ENCODE assay signal across 1 cellular context in the genomic region with DNA sequence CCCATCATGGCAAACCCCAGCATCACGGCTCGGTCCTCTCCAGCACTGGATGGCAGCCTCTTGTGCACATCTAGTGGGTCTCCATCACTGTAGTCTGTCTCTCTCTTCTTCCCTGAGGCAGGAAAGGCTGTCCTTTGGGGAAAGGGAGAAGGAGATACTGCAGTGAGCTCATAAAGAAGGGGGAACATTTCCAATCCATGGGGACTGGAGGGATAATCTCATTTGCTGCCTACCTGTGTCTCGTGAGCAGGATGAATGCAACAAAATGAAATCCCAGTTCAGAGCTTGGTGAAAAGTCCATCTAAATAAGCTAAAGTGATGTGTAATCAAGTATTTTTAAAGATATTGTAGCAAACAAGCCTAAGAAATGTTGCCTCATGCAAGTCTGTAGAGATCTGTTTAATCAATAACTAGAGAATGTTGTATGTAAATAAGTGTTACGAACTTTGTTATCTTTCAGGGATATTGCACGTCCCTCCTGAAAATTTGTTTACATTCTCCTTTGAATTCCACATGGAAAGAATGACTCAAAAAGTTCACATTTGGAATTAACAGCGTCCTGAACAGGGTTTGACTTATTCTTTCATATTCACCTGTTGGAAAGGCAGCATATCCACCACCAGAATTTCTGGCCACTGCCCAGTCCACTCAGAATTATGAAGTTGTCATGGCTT.
TF ChIP-seq lines count a peak whose summit lies in the region.

A gene with protein sequence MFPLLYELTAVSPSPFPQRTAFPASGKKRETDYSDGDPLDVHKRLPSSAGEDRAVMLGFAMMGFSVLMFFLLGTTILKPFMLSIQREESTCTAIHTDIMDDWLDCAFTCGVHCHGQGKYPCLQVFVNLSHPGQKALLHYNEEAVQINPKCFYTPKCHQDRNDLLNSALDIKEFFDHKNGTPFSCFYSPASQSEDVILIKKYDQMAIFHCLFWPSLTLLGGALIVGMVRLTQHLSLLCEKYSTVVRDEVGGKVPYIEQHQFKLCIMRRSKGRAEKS (minus strand): TSS at position 312 of the 674 bp plus-strand sequence. CDS start 124 bp downstream, at position 188.

TF ChIP-seq in HepG2, 621 proteins besides CTCF, POLR2A, EP300 and RAD21 (continued from another document and continues in another):
- TF ChIP-seq, protein P1, sequence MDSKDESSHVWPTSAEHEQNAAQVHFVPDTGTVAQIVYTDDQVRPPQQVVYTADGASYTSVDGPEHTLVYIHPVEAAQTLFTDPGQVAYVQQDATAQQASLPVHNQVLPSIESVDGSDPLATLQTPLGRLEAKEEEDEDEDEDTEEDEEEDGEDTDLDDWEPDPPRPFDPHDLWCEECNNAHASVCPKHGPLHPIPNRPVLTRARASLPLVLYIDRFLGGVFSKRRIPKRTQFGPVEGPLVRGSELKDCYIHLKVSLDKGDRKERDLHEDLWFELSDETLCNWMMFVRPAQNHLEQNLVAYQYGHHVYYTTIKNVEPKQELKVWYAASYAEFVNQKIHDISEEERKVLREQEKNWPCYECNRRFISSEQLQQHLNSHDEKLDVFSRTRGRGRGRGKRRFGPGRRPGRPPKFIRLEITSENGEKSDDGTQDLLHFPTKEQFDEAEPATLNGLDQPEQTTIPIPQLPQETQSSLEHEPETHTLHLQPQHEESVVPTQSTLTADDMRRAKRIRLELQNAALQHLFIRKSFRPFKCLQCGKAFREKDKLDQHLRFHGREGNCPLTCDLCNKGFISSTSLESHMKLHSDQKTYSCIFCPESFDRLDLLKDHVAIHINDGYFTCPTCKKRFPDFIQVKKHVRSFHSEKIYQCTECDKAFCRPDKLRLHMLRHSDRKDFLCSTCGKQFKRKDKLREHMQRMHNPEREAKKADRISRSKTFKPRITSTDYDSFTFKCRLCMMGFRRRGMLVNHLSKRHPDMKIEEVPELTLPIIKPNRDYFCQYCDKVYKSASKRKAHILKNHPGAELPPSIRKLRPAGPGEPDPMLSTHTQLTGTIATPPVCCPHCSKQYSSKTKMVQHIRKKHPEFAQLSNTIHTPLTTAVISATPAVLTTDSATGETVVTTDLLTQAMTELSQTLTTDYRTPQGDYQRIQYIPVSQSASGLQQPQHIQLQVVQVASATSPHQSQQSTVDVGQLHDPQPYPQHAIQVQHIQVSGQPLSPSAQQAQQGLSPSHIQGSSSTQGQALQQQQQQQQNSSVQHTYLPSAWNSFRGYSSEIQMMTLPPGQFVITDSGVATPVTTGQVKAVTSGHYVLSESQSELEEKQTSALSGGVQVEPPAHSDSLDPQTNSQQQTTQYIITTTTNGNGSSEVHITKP (CRISPR knock-in tag; IDR thresholded peaks at IDR 0.05; ENCODE audit: low read depth): no peak
- TF ChIP-seq NFKBIZ (CRISPR knock-in tag; IDR thresholded peaks at IDR 0.05): no peak
- no peak for TF ChIP-seq GABPA (IDR thresholded peaks at IDR 0.05; ENCODE audit: low read depth, low read length)
- peak; percentile 52; the same call in 1 of the 2 replicates for TF ChIP-seq GABPA (CRISPR knock-in tag; IDR thresholded peaks at IDR 0.05; ENCODE audit: low read depth)
- no peak for TF ChIP-seq ZSCAN21 (CRISPR knock-in tag; IDR thresholded peaks at IDR 0.05; ENCODE audit: borderline replicate concordance)
- TF ChIP-seq ZNF20 (CRISPR knock-in tag; IDR thresholded peaks at IDR 0.05): no peak
- TF ChIP-seq ZSCAN22 (CRISPR knock-in tag; IDR thresholded peaks at IDR 0.05): no peak
- TF ChIP-seq IKZF1 (IDR thresholded peaks at IDR 0.05): no peak
- peak; percentile 58; the same call in 1 of the 2 replicates for TF ChIP-seq BCL6 (CRISPR knock-in tag; IDR thresholded peaks at IDR 0.05)
- peak; percentile 97 for TF ChIP-seq FOXA3 (CRISPR knock-in tag; IDR thresholded peaks at IDR 0.05)
- no peak for TF ChIP-seq PHB2 (IDR thresholded peaks at IDR 0.05; ENCODE audit: partially characterized antibody)
- TF ChIP-seq FOXC1 (CRISPR knock-in tag; IDR thresholded peaks at IDR 0.05; ENCODE audit: borderline replicate concordance): no peak
- TF ChIP-seq TSC22D2 (CRISPR knock-in tag; IDR thresholded peaks at IDR 0.05; ENCODE audit: borderline replicate concordance): no peak
- peak; percentile 57; the same call in 1 of the 2 replicates for TF ChIP-seq FOSL2 (CRISPR knock-in tag; IDR thresholded peaks at IDR 0.05)
- no peak for TF ChIP-seq SRF (IDR thresholded peaks at IDR 0.05; ENCODE audit: low read depth, low read length)
- TF ChIP-seq, protein P2, sequence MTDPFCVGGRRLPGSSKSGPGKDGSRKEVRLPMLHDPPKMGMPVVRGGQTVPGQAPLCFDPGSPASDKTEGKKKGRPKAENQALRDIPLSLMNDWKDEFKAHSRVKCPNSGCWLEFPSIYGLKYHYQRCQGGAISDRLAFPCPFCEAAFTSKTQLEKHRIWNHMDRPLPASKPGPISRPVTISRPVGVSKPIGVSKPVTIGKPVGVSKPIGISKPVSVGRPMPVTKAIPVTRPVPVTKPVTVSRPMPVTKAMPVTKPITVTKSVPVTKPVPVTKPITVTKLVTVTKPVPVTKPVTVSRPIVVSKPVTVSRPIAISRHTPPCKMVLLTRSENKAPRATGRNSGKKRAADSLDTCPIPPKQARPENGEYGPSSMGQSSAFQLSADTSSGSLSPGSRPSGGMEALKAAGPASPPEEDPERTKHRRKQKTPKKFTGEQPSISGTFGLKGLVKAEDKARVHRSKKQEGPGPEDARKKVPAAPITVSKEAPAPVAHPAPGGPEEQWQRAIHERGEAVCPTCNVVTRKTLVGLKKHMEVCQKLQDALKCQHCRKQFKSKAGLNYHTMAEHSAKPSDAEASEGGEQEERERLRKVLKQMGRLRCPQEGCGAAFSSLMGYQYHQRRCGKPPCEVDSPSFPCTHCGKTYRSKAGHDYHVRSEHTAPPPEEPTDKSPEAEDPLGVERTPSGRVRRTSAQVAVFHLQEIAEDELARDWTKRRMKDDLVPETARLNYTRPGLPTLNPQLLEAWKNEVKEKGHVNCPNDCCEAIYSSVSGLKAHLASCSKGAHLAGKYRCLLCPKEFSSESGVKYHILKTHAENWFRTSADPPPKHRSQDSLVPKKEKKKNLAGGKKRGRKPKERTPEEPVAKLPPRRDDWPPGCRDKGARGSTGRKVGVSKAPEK (CRISPR knock-in tag; IDR thresholded peaks at IDR 0.05; ENCODE audit: borderline replicate concordance): no peak
- TF ChIP-seq RAD51 (IDR thresholded peaks at IDR 0.05; ENCODE audit: borderline replicate concordance): no peak
- TF ChIP-seq, protein P3, sequence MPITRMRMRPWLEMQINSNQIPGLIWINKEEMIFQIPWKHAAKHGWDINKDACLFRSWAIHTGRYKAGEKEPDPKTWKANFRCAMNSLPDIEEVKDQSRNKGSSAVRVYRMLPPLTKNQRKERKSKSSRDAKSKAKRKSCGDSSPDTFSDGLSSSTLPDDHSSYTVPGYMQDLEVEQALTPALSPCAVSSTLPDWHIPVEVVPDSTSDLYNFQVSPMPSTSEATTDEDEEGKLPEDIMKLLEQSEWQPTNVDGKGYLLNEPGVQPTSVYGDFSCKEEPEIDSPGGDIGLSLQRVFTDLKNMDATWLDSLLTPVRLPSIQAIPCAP (CRISPR knock-in tag; IDR thresholded peaks at IDR 0.05; ENCODE audit: low read depth): no peak
- TF ChIP-seq, protein P4, sequence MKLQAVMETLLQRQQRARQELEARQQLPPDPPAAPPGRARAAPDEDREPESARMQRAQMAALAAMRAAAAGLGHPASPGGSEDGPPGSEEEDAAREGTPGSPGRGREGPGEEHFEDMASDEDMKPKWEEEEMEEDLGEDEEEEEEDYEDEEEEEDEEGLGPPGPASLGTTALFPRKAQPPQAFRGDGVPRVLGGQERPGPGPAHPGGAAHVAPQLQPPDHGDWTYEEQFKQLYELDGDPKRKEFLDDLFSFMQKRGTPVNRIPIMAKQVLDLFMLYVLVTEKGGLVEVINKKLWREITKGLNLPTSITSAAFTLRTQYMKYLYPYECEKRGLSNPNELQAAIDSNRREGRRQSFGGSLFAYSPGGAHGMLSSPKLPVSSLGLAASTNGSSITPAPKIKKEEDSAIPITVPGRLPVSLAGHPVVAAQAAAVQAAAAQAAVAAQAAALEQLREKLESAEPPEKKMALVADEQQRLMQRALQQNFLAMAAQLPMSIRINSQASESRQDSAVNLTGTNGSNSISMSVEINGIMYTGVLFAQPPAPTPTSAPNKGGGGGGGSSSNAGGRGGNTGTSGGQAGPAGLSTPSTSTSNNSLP (IDR thresholded peaks at IDR 0.05; ENCODE audit: low read depth, low read length): peak; percentile 93
- no peak for TF ChIP-seq TCF7L2 (IDR thresholded peaks at IDR 0.05; ENCODE audit: low read depth, low read length)
- peak; percentile 80 for TF ChIP-seq SAP130 (CRISPR knock-in tag; IDR thresholded peaks at IDR 0.05; ENCODE audit: low read depth)
- peak; percentile 40; the same call in 1 of the 2 replicates for TF ChIP-seq NCOR1 (IDR thresholded peaks at IDR 0.05; ENCODE audit: borderline replicate concordance, low read length)
- no peak for TF ChIP-seq U2AF1 (optimal IDR thresholded peaks at IDR 0.05; ENCODE audit: low read depth, low read length)
- TF ChIP-seq, protein P5, sequence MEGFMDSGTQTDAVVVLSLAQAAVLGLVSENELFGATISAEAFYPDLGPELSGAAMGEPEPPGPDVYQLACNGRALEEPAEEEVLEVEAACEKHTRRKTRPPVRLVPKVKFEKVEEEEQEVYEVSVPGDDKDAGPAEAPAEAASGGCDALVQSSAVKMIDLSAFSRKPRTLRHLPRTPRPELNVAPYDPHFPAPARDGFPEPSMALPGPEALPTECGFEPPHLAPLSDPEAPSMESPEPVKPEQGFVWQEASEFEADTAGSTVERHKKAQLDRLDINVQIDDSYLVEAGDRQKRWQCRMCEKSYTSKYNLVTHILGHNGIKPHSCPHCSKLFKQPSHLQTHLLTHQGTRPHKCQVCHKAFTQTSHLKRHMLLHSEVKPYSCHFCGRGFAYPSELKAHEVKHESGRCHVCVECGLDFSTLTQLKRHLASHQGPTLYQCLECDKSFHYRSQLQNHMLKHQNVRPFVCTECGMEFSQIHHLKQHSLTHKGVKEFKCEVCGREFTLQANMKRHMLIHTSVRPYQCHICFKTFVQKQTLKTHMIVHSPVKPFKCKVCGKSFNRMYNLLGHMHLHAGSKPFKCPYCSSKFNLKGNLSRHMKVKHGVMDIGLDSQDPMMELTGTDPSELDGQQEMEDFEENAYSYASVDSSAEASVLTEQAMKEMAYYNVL (CRISPR knock-in tag; IDR thresholded peaks at IDR 0.05; ENCODE audit: borderline replicate concordance): no peak
- TF ChIP-seq ARNT (IDR thresholded peaks at IDR 0.05): no peak
- no peak for TF ChIP-seq JUN (CRISPR knock-in tag; IDR thresholded peaks at IDR 0.05)
- no peak for TF ChIP-seq ZNF558 (CRISPR knock-in tag; IDR thresholded peaks at IDR 0.05; ENCODE audit: borderline replicate concordance)
- no peak for TF ChIP-seq ATF1 (CRISPR knock-in tag; IDR thresholded peaks at IDR 0.05)
- TF ChIP-seq, protein P6, sequence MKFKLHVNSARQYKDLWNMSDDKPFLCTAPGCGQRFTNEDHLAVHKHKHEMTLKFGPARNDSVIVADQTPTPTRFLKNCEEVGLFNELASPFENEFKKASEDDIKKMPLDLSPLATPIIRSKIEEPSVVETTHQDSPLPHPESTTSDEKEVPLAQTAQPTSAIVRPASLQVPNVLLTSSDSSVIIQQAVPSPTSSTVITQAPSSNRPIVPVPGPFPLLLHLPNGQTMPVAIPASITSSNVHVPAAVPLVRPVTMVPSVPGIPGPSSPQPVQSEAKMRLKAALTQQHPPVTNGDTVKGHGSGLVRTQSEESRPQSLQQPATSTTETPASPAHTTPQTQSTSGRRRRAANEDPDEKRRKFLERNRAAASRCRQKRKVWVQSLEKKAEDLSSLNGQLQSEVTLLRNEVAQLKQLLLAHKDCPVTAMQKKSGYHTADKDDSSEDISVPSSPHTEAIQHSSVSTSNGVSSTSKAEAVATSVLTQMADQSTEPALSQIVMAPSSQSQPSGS (CRISPR knock-in tag; IDR thresholded peaks at IDR 0.05): peak; percentile 52; the same call in 1 of the 2 replicates
- TF ChIP-seq, protein P7, sequence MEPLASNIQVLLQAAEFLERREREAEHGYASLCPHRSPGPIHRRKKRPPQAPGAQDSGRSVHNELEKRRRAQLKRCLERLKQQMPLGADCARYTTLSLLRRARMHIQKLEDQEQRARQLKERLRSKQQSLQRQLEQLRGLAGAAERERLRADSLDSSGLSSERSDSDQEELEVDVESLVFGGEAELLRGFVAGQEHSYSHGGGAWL (CRISPR knock-in tag; IDR thresholded peaks at IDR 0.05): no peak
- no peak for TF ChIP-seq SSRP1 (CRISPR knock-in tag; IDR thresholded peaks at IDR 0.05)
- TF ChIP-seq, protein P8, sequence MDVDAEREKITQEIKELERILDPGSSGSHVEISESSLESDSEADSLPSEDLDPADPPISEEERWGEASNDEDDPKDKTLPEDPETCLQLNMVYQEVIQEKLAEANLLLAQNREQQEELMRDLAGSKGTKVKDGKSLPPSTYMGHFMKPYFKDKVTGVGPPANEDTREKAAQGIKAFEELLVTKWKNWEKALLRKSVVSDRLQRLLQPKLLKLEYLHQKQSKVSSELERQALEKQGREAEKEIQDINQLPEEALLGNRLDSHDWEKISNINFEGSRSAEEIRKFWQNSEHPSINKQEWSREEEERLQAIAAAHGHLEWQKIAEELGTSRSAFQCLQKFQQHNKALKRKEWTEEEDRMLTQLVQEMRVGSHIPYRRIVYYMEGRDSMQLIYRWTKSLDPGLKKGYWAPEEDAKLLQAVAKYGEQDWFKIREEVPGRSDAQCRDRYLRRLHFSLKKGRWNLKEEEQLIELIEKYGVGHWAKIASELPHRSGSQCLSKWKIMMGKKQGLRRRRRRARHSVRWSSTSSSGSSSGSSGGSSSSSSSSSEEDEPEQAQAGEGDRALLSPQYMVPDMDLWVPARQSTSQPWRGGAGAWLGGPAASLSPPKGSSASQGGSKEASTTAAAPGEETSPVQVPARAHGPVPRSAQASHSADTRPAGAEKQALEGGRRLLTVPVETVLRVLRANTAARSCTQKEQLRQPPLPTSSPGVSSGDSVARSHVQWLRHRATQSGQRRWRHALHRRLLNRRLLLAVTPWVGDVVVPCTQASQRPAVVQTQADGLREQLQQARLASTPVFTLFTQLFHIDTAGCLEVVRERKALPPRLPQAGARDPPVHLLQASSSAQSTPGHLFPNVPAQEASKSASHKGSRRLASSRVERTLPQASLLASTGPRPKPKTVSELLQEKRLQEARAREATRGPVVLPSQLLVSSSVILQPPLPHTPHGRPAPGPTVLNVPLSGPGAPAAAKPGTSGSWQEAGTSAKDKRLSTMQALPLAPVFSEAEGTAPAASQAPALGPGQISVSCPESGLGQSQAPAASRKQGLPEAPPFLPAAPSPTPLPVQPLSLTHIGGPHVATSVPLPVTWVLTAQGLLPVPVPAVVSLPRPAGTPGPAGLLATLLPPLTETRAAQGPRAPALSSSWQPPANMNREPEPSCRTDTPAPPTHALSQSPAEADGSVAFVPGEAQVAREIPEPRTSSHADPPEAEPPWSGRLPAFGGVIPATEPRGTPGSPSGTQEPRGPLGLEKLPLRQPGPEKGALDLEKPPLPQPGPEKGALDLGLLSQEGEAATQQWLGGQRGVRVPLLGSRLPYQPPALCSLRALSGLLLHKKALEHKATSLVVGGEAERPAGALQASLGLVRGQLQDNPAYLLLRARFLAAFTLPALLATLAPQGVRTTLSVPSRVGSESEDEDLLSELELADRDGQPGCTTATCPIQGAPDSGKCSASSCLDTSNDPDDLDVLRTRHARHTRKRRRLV (CRISPR knock-in tag; IDR thresholded peaks at IDR 0.05): no peak
- peak; percentile 19; the same call in 1 of the 2 replicates for TF ChIP-seq PITX1 (CRISPR knock-in tag; IDR thresholded peaks at IDR 0.05)
- 0 out of 2 replicates have a peak, but pooled peaks have one; percentile 28 for TF ChIP-seq ESRRA (CRISPR knock-in tag; IDR thresholded peaks at IDR 0.05; ENCODE audit: low read depth)
- no peak for TF ChIP-seq ZSCAN12 (CRISPR knock-in tag; IDR thresholded peaks at IDR 0.05)
